In the genomic region with DNA sequence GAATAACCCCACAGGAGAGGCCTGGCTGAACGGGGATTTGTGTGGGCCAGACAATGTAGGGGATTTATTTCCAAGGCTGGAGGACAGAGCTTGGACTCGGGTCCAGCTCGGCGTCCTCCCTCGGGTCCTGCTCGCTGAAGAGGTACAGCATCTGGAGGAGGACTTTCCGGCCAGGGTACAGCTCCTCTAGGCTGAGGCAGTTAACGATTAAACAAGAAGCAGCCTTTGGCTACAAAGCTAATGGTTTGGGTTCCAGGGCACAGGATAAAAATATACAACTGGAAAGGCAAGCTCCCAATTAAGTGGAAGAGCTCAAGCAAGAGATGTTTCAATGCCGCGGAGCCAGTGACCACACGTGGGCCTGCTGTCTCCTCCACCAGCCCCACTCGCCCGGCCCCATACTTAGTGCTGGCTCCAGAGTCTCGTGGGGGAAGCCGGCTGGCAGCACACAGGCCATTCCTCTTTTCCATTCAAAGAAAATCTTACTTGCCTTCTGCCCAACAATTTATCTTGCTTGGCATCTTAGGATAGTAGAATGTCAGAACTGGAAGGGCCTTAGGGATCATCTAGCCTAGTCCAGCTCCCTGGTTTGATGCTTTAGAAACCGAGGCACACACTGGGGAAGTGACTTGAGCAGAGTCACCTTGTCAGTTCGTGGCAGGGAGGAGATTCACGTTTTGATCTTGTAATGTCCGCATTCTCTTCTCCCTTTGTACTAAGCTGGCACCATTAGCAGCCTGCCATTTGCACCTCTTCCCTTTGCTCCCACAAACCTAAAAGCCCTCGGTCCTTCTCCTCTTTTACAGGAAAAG, we compare ENCODE assay signal across 17 cellular contexts.
A peak's percentile ranks its signal among the peaks of the same experiment; 100 is the strongest.
DNase-seq lines count a peak whose midpoint lies in the region; ATAC-seq and TF ChIP-seq lines count a peak whose summit lies in the region.
"Had no signal": no experiment of that assay in that cellular context is flagged by ENCODE, and none has a peak within 500 bp of the region (broad histone marks: within the 10 kb centered on the region; RNA-seq: fewer than 3 reads in every experiment).

No MANE protein-coding gene starts in this region.

- TF ChIP-seq RAD21 in SK-N-SH (IDR thresholded peaks at IDR 0.05; ENCODE audit: low read length): no peak

- H3K4me3 ChIP-seq in SK-N-SH (ENCODE audit: low read depth in 2 of 2, low read length in 1 of 2) (no peak overlapping the region), sigmoid colon (no peak overlapping the region), HAP-1 (no peak overlapping the region)
- H3K4me3 ChIP-seq: body of pancreas, SK-N-MC had no signal

- CTCF ChIA-PET in SK-N-SH (lab: Yijun Ruan, JAX): interaction anchor here (0.9 to 3.3 kb wide), 21 partner anchors 8 to 313 kb away, joined by 3 to 17 read pairs (median 5); partner anchors contain the start of gene TBX2

- H2AFZ ChIP-seq in SK-N-SH (ENCODE audit: low read depth): no peak overlapping the region

- H3K4me1 ChIP-seq in SK-N-SH (ENCODE audit: control insufficient read depth in 1 of 2, insufficient read depth in 2 of 2, low read depth in 1 of 2, low read length in 1 of 2): peaks cover 35 to 45% of the 10 kb centered on the region in 2 experiments
- peaks cover 0 to 39% (median 34%) of the 10 kb centered on the region in 4 donors for H3K4me1 ChIP-seq in sigmoid colon
- H3K4me1 ChIP-seq in HAP-1: no peaks in the 10 kb centered on the region
- H3K4me1 ChIP-seq: body of pancreas had no signal

- no peaks in the 10 kb centered on the region for H4K20me1 ChIP-seq in SK-N-SH (ENCODE audit: insufficient read depth)

- 95% methylated on average over 20 of the region's 20 CpGs for WGBS in SK-N-SH (ENCODE audit: low lambda C conversion rate)
- 88 to 91% methylated on average over 20 of the region's 20 CpGs for WGBS in sigmoid colon, 2 donors

- no peaks in the 10 kb centered on the region for H3K9me3 ChIP-seq in SK-N-SH
- no peaks in the 10 kb centered on the region for H3K9me3 ChIP-seq in sigmoid colon
- H3K9me3 ChIP-seq in HAP-1: no peaks in the 10 kb centered on the region
- H3K9me3 ChIP-seq: body of pancreas had no signal

- no peak for TF ChIP-seq CTCF in SK-N-SH (IDR thresholded peaks at IDR 0.05)
- no peak for TF ChIP-seq CTCF in sigmoid colon (IDR thresholded peaks at IDR 0.05)

- intact Hi-C loops in sigmoid colon (cut with DNase I): no loop called here

- H3K9me2 ChIP-seq in SK-N-SH: no peaks in the 10 kb centered on the region

- H3K36me3 ChIP-seq in SK-N-SH (replicated peaks in 1 of 2; ENCODE audit: control insufficient read depth in 1 of 2, insufficient read depth in 2 of 2, low read length in 1 of 2): no peaks in the 10 kb centered on the region
- H3K36me3 ChIP-seq in sigmoid colon: no peaks in the 10 kb centered on the region
- no peaks in the 10 kb centered on the region for H3K36me3 ChIP-seq in HAP-1 (replicated peaks)

- no peaks in the 10 kb centered on the region for H3K79me2 ChIP-seq in SK-N-SH (ENCODE audit: insufficient read depth)

- H3K27me3 ChIP-seq in SK-N-SH (ENCODE audit: insufficient read depth) (no peaks in the 10 kb centered on the region), layer of hippocampus (ENCODE audit: control insufficient read depth, insufficient read depth, low read length) (no peaks in the 10 kb centered on the region), sigmoid colon (peaks cover 0 to 24% (median 3%) of the 10 kb centered on the region in 3 donors), HAP-1 (ENCODE audit: low read depth) (no peaks in the 10 kb centered on the region)
- H3K27me3 ChIP-seq: body of pancreas had no signal

- in situ Hi-C loops in HAP-1 (cut with MboI; ENCODE audit: low sequenced_read_pairs): no loop called here

- TF ChIP-seq EP300 in SK-N-SH (IDR thresholded peaks at IDR 0.05; ENCODE audit: borderline replicate concordance in 1 of 2, low read depth in 1 of 2, low read length in 1 of 2): no peak
- TF ChIP-seq EP300 in sigmoid colon (IDR thresholded peaks at IDR 0.05): no peak

- peaks cover 27% of the 10 kb centered on the region for H3F3A ChIP-seq in SK-N-SH (replicated peaks; ENCODE audit: insufficient read depth)

- no peak overlapping the region for H3K9ac ChIP-seq in SK-N-SH

- TF ChIP-seq POLR2A in sigmoid colon (IDR thresholded peaks at IDR 0.05): no peak

- no peak overlapping the region; the same call in 1 of the 2 replicates for H3K4me2 ChIP-seq in SK-N-SH

- POLR2A ChIA-PET in SK-N-SH (lab: Yijun Ruan, JAX): interaction anchor here (1.0 to 1.7 kb wide), 5 partner anchors 14 to 169 kb away, joined by 3 to 7 read pairs (median 5); partner anchors contain the start of gene TBX2

- ATAC-seq in SK-N-SH treated with all-trans-retinoic acid at 6 μM for 48 hours: no peak
- no peak for ATAC-seq in HG03159 (IDR thresholded peaks at IDR 0.05; ENCODE audit: unreplicated experiment)
- no peak for ATAC-seq in HG02642 (IDR thresholded peaks at IDR 0.05; ENCODE audit: poor library complexity, unreplicated experiment)

- H3K27ac ChIP-seq in SK-N-SH (ENCODE audit: low read depth in 2 of 2, low read length in 1 of 2) (peak overlapping the region; percentile 60 to 74; a peak in 3 of 4 replicates), layer of hippocampus (ENCODE audit: low read depth, low read length) (peak overlapping the region; percentile 17), sigmoid colon (peak overlapping the region in 3 of 4 donors; percentile 12 to 73 (median 45))
- H3K27ac ChIP-seq: SK-N-MC had no signal

- DNase-seq in SK-N-SH (no peak), sigmoid colon (no peak), HAP-1 (ENCODE audit: low spot score in 2 of 2) (no peak)
- DNase-seq in stimulated activated CD4-positive, alpha-beta T cell treated with anti-CD3 and anti-CD28 coated beads, Interleukin-2, amount 100 ng/mL, for 24 hours: no peak
- DNase-seq: 8988T; activated CD8-positive, alpha-beta memory T cell treated with anti-CD3 and anti-CD28 coated beads for 24 hours; activated gamma-delta T cell treated with Interleukin-2 at 50 U/mL for 16 hours; CD4-positive, alpha-beta memory T cell; EL; NCI-H226; stimulated activated CD4-positive, alpha-beta T cell treated with anti-CD3 and anti-CD28 coated beads, Interleukin-15, amount 100 ng/mL, for 24 hours had no signal

TF ChIP-seq in SK-N-SH, 30 proteins besides CTCF, POLR2A, EP300 and RAD21 (continues in another document):
- TF ChIP-seq FOXM1 (IDR thresholded peaks at IDR 0.05; ENCODE audit: low read depth): no peak
- no peak for TF ChIP-seq FOSL2 (IDR thresholded peaks at IDR 0.05; ENCODE audit: borderline replicate concordance, low read depth)
- TF ChIP-seq TCF12 (IDR thresholded peaks at IDR 0.05): no peak
- TF ChIP-seq GABPA (IDR thresholded peaks at IDR 0.05; ENCODE audit: low read depth): no peak
- no peak for TF ChIP-seq MEF2A (IDR thresholded peaks at IDR 0.05; ENCODE audit: borderline replicate concordance, low read depth)
- TF ChIP-seq RXRA (IDR thresholded peaks at IDR 0.05; ENCODE audit: borderline replicate concordance, low read depth): no peak
- TF ChIP-seq GATA2 (CRISPR knock-in tag; IDR thresholded peaks at IDR 0.05): no peak
- TF ChIP-seq NRF1 (IDR thresholded peaks at IDR 0.05; ENCODE audit: low read depth, low read length): no peak
- no peak for TF ChIP-seq TEAD4 (IDR thresholded peaks at IDR 0.05; ENCODE audit: borderline replicate concordance, insufficient read depth)

TF ChIP-seq in SK-N-SH treated with all-trans-retinoic acid at 6 μM for 48 hours, 23 proteins besides CTCF, POLR2A, EP300 and RAD21:
- TF ChIP-seq RARB (CRISPR knock-in tag; IDR thresholded peaks at IDR 0.05) (no peak), TOX (CRISPR knock-in tag; IDR thresholded peaks at IDR 0.05; ENCODE audit: borderline replicate concordance) (no peak), ZFP30 (CRISPR knock-in tag; IDR thresholded peaks at IDR 0.05) (no peak), ZFP3 (CRISPR knock-in tag; IDR thresholded peaks at IDR 0.05) (no peak), SNAI2 (CRISPR knock-in tag; IDR thresholded peaks at IDR 0.05) (no peak), POU6F1 (CRISPR knock-in tag; IDR thresholded peaks at IDR 0.05; ENCODE audit: borderline replicate concordance, low read depth) (no peak), ISL1 (CRISPR knock-in tag; IDR thresholded peaks at IDR 0.05) (no peak)
TF ChIP-seq in SK-N-SH treated with all-trans-retinoic acid at 6 μM for 48 hours: peak in this region for 0.

Comparison
In these comparisons a context has a peak if more than half of its experiments do, and no peak if none do; other contexts are left out.
1. H3K27ac ChIP-seq: peak in every context shown above with its lines; median percentile 67 in SK-N-SH; 45 in sigmoid colon; 17 in layer of hippocampus.